ENCODE assay signal across 16 cellular contexts in genomic region chr20:33837096-33837830, GRCh38. TPM values are rescaled to one million over a fixed set of nuclear protein-coding genes. Genes with fewer than 3 reads are reported as not detected.
DNase-seq lines count a peak whose midpoint lies in the region; ATAC-seq and TF ChIP-seq lines count a peak whose summit lies in the region.
"Had no signal": no experiment of that assay in that cellular context is flagged by ENCODE, and none has a peak within 500 bp of the region (broad histone marks: within the 10 kb centered on the region; RNA-seq: fewer than 3 reads in every experiment).

No MANE protein-coding gene starts in this region.

- H3K36me3 ChIP-seq in OCI-LY7 (ENCODE audit: insufficient read depth, low read length) (peaks cover 39% of the 10 kb centered on the region), endodermal cell (ENCODE audit: control insufficient read depth, insufficient read depth, low read length) (peaks cover 10% of the 10 kb centered on the region), SJCRH30 (peaks cover 8% of the 10 kb centered on the region)
- H3K36me3 ChIP-seq: upper lobe of left lung had no signal

- BruUV-seq in OCI-LY7 (replicated peaks; lab: Mats Ljungman, UMichigan) = no TSS peak

- no peak overlapping the region for H2AFZ ChIP-seq in OCI-LY7 (ENCODE audit: low read length)
- H2AFZ ChIP-seq: parathyroid adenoma had no signal

- TF ChIP-seq CTCF in OCI-LY7 (conservative IDR thresholded peaks at IDR 0.05; ENCODE audit: low read length) (no peak), endodermal cell (conservative IDR thresholded peaks at IDR 0.05) (no peak)

- H3K9me3 Mint-ChIP-seq in activated naive CD8-positive, alpha-beta T cell treated with anti-CD3 and anti-CD28 coated beads, Interleukin-2, amount 10 ng/mL, durations not matched to agents 7 days and 5 days = no peaks in the 10 kb centered on the region
- no peaks in the 10 kb centered on the region for H3K9me3 Mint-ChIP-seq in activated naive CD8-positive, alpha-beta T cell treated with anti-CD3 and anti-CD28 coated beads, Interleukin-2, amount 50 U/mL, for 24 hours
- H3K9me3 Mint-ChIP-seq in endodermal cell = peaks cover 5% of the 10 kb centered on the region
- H3K9me3 Mint-ChIP-seq in stimulated activated memory B cell treated with anti-CD40 and anti-IgM and Interleukin-4, amounts not matched to agents 10 μg/mL and 1 μg/mL and 100 μg/mL, for 72 hours = no peaks in the 10 kb centered on the region

- H3K27me3 Mint-ChIP-seq in activated naive CD8-positive, alpha-beta T cell treated with anti-CD3 and anti-CD28 coated beads, Interleukin-2, amount 10 ng/mL, durations not matched to agents 7 days and 5 days = no peaks in the 10 kb centered on the region
- no peaks in the 10 kb centered on the region for H3K27me3 Mint-ChIP-seq in activated naive CD8-positive, alpha-beta T cell treated with anti-CD3 and anti-CD28 coated beads, Interleukin-2, amount 50 U/mL, for 24 hours
- H3K27me3 Mint-ChIP-seq in endodermal cell (ENCODE audit: insufficient read depth) = no peaks in the 10 kb centered on the region
- no peaks in the 10 kb centered on the region for H3K27me3 Mint-ChIP-seq in stimulated activated memory B cell treated with anti-CD40 and anti-IgM and Interleukin-4, amounts not matched to agents 10 μg/mL and 1 μg/mL and 100 μg/mL, for 72 hours

- ATAC-seq in activated naive CD8-positive, alpha-beta T cell treated with anti-CD3 and anti-CD28 coated beads, Interleukin-2, amount 10 ng/mL, durations not matched to agents 7 days and 5 days (ENCODE audit: low read depth) = peak; percentile 87
- ATAC-seq in activated naive CD8-positive, alpha-beta T cell treated with anti-CD3 and anti-CD28 coated beads, Interleukin-2, amount 50 U/mL, for 24 hours = no peak
- ATAC-seq in stimulated activated memory B cell treated with anti-CD40 and anti-IgM and Interleukin-4, amounts not matched to agents 10 μg/mL and 1 μg/mL and 100 μg/mL, for 72 hours = no peak
- ATAC-seq in HG02970 (IDR thresholded peaks at IDR 0.05; ENCODE audit: low FRiP score, unreplicated experiment) = no peak

- H3K36me3 Mint-ChIP-seq in activated naive CD8-positive, alpha-beta T cell treated with anti-CD3 and anti-CD28 coated beads, Interleukin-2, amount 10 ng/mL, durations not matched to agents 7 days and 5 days = peaks cover 29% of the 10 kb centered on the region
- H3K36me3 Mint-ChIP-seq in activated naive CD8-positive, alpha-beta T cell treated with anti-CD3 and anti-CD28 coated beads, Interleukin-2, amount 50 U/mL, for 24 hours (ENCODE audit: low read depth) = peaks cover 16% of the 10 kb centered on the region
- peaks cover 26% of the 10 kb centered on the region for H3K36me3 Mint-ChIP-seq in endodermal cell (ENCODE audit: low read depth)
- H3K36me3 Mint-ChIP-seq in stimulated activated memory B cell treated with anti-CD40 and anti-IgM and Interleukin-4, amounts not matched to agents 10 μg/mL and 1 μg/mL and 100 μg/mL, for 72 hours = peaks cover 46% of the 10 kb centered on the region

- peak overlapping the region; percentile 5 for H3K4me3 ChIP-seq in OCI-LY7 (ENCODE audit: low read depth, low read length, poor library complexity, severe bottlenecking)
- no peak overlapping the region for H3K4me3 ChIP-seq in endodermal cell (ENCODE audit: low read length)
- no peak overlapping the region for H3K4me3 ChIP-seq in SJCRH30
- H3K4me3 ChIP-seq: upper lobe of left lung had no signal

- no peak overlapping the region for H3K9ac ChIP-seq in endodermal cell (ENCODE audit: extremely low read depth, low read length, poor library complexity, severe bottlenecking)
- H3K9ac ChIP-seq: parathyroid adenoma had no signal

- intact Hi-C loops in OCI-LY7 (cut with micrococcal nuclease; ENCODE audit: unreplicated experiment) = no loop called here

- H3K9me3 ChIP-seq in OCI-LY7 (ENCODE audit: low read length) (peaks cover 12% of the 10 kb centered on the region; the same call in 1 of the 2 replicates), endodermal cell (ENCODE audit: control insufficient read depth, low read length) (peaks cover 12% of the 10 kb centered on the region), SJCRH30 (replicated peaks) (0 out of 2 replicates have a peak, but pooled peaks cover 3% of the 10 kb centered on the region)
- H3K9me3 ChIP-seq: upper lobe of left lung had no signal

- H3K4me1 Mint-ChIP-seq in activated naive CD8-positive, alpha-beta T cell treated with anti-CD3 and anti-CD28 coated beads, Interleukin-2, amount 10 ng/mL, durations not matched to agents 7 days and 5 days = peaks cover 45% of the 10 kb centered on the region
- H3K4me1 Mint-ChIP-seq in activated naive CD8-positive, alpha-beta T cell treated with anti-CD3 and anti-CD28 coated beads, Interleukin-2, amount 50 U/mL, for 24 hours = peaks cover 50% of the 10 kb centered on the region
- H3K4me1 Mint-ChIP-seq in endodermal cell = peaks cover 50% of the 10 kb centered on the region
- peaks cover 90% of the 10 kb centered on the region for H3K4me1 Mint-ChIP-seq in stimulated activated memory B cell treated with anti-CD40 and anti-IgM and Interleukin-4, amounts not matched to agents 10 μg/mL and 1 μg/mL and 100 μg/mL, for 72 hours

- no peaks in the 10 kb centered on the region for H3K9me2 ChIP-seq in OCI-LY7 (ENCODE audit: insufficient read depth, low read length)

- CTCF ChIA-PET in OCI-LY7 (lab: Charles Lee; ENCODE audit: unreplicated experiment) = interaction anchor here (0.6 to 0.9 kb wide), 2 partner anchors 26 to 247 kb away, joined by 3 read pairs; no protein-coding TSS in a partner anchor

- WGBS in endodermal cell (ENCODE audit: insufficient coverage in 1 of 2, insufficient read length in 1 of 2), 2 experiments = 91 to 95% methylated on average over 4 to 5 of the region's 5 CpGs

- peaks cover 81% of the 10 kb centered on the region for H3K79me2 ChIP-seq in OCI-LY7 (ENCODE audit: insufficient read depth, low read depth, low read length)

- POLR2A ChIA-PET in activated naive CD8-positive, alpha-beta T cell treated with anti-CD3 and anti-CD28 coated beads, Interleukin-2, amount 10 ng/mL, durations not matched to agents 7 days and 5 days (lab: Charles Lee) = interaction anchor here (1.4 kb wide), 1 partner anchor 22 kb away, joined by 5 read pairs; no protein-coding TSS in a partner anchor
- POLR2A ChIA-PET in OCI-LY7 (lab: Charles Lee) = interaction anchor here (0.7 to 1.1 kb wide), 2 partner anchors 14 to 18 kb away, joined by 3 read pairs; no protein-coding TSS in a partner anchor

- H3K4me1 ChIP-seq in OCI-LY7 (ENCODE audit: insufficient read depth, low read length, poor library complexity, severe bottlenecking) (peaks cover 29% of the 10 kb centered on the region), endodermal cell (ENCODE audit: control insufficient read depth, insufficient read depth, low read length) (peaks cover 5% of the 10 kb centered on the region), SJCRH30 (no peaks in the 10 kb centered on the region)

- H3K4me3 Mint-ChIP-seq in activated naive CD8-positive, alpha-beta T cell treated with anti-CD3 and anti-CD28 coated beads, Interleukin-2, amount 10 ng/mL, durations not matched to agents 7 days and 5 days = peak overlapping the region; percentile 41
- H3K4me3 Mint-ChIP-seq in activated naive CD8-positive, alpha-beta T cell treated with anti-CD3 and anti-CD28 coated beads, Interleukin-2, amount 50 U/mL, for 24 hours = no peak overlapping the region
- no peak overlapping the region for H3K4me3 Mint-ChIP-seq in endodermal cell
- no peak overlapping the region for H3K4me3 Mint-ChIP-seq in stimulated activated memory B cell treated with anti-CD40 and anti-IgM and Interleukin-4, amounts not matched to agents 10 μg/mL and 1 μg/mL and 100 μg/mL, for 72 hours

- no peak for DNase-seq in activated naive CD8-positive, alpha-beta T cell treated with anti-CD3 and anti-CD28 coated beads, Interleukin-2, amount 10 ng/mL, durations not matched to agents 7 days and 5 days
- DNase-seq in activated naive CD8-positive, alpha-beta T cell treated with anti-CD3 and anti-CD28 coated beads, Interleukin-2, amount 50 U/mL, for 24 hours = no peak
- DNase-seq in OCI-LY7 (ENCODE audit: low spot score) (peak; percentile 41), endodermal cell (no peak), SJCRH30 (no peak), NCI-H524 treated with DMSO at 0.1 percent for 48 hours (lab: John Stamatoyannopoulos, UW) (no peak)
- DNase-seq: activated CD8-positive, alpha-beta memory T cell treated with anti-CD3 and anti-CD28 coated beads, Interleukin-2, amount 50 U/mL, for 48 hours; anterior cingulate cortex; mesenchymal stem cell; NCI-H1048; NCI-H2171 treated with DMSO at 0.1 percent for 48 hours; SIG-M5; upper lobe of left lung had no signal

- H4K20me1 ChIP-seq in OCI-LY7 (ENCODE audit: insufficient read depth, low read length) = 0 out of 2 replicates have a peak, but pooled peaks cover 5% of the 10 kb centered on the region

- peak overlapping the region; percentile 72 for H3K27ac Mint-ChIP-seq in activated naive CD8-positive, alpha-beta T cell treated with anti-CD3 and anti-CD28 coated beads, Interleukin-2, amount 10 ng/mL, durations not matched to agents 7 days and 5 days
- H3K27ac Mint-ChIP-seq in activated naive CD8-positive, alpha-beta T cell treated with anti-CD3 and anti-CD28 coated beads, Interleukin-2, amount 50 U/mL, for 24 hours = no peak overlapping the region
- H3K27ac Mint-ChIP-seq in endodermal cell = peak overlapping the region; percentile 11
- H3K27ac Mint-ChIP-seq in stimulated activated memory B cell treated with anti-CD40 and anti-IgM and Interleukin-4, amounts not matched to agents 10 μg/mL and 1 μg/mL and 100 μg/mL, for 72 hours = peak overlapping the region; percentile 64

- H3K27me3 ChIP-seq in endodermal cell (ENCODE audit: control insufficient read depth, insufficient read depth, low read length, poor library complexity, severe bottlenecking) = no peaks in the 10 kb centered on the region
- H3K27me3 ChIP-seq in SJCRH30 = no peaks in the 10 kb centered on the region
- H3K27me3 ChIP-seq: upper lobe of left lung had no signal

- H3K4me2 ChIP-seq in OCI-LY7 (ENCODE audit: low read length) = peak overlapping the region; percentile 58

- H3K27ac ChIP-seq in OCI-LY7 (ENCODE audit: low read depth, low read length, poor library complexity, severe bottlenecking) (no peak overlapping the region), endodermal cell (ENCODE audit: low read depth, low read length) (no peak overlapping the region), SJCRH30 (no peak overlapping the region)
- H3K27ac ChIP-seq: parathyroid adenoma had no signal

RNA-seq across cellular contexts. Expression of gene CHMP4B, which starts 26.1 kb away (rescaled TPM):
- total RNA-seq in activated naive CD8-positive, alpha-beta T cell treated with anti-CD3 and anti-CD28 coated beads, Interleukin-2, amount 10 ng/mL, durations not matched to agents 7 days and 5 days = 10 to 100 TPM; 75.7 to 82.8 TPM
- 32.4 and 46.6 TPM in 2 replicates for total RNA-seq in OCI-LY7 (2014; rRNA removed; shearing (Covaris generic))
- 80.4 and 84.2 TPM in 2 replicates for total RNA-seq in OCI-LY7 (2022)
- 100 to 1,000 TPM in 1 of 2 donors, 10 to 100 TPM in 1; 81.5 to 116 TPM for total RNA-seq in endodermal cell
- polyA plus RNA-seq in endodermal cell (2013, experiment 1 of 2) = 74.7 TPM
- polyA plus RNA-seq in endodermal cell (2013, experiment 2 of 2) = 71.3 TPM
- 45.0 and 51.9 TPM in 2 replicates for total RNA-seq in SJCRH30 (2014; rRNA removed; shearing (Covaris generic))
